Comparison of ENCODE assay signal across 8 cellular contexts in the genomic region with DNA sequence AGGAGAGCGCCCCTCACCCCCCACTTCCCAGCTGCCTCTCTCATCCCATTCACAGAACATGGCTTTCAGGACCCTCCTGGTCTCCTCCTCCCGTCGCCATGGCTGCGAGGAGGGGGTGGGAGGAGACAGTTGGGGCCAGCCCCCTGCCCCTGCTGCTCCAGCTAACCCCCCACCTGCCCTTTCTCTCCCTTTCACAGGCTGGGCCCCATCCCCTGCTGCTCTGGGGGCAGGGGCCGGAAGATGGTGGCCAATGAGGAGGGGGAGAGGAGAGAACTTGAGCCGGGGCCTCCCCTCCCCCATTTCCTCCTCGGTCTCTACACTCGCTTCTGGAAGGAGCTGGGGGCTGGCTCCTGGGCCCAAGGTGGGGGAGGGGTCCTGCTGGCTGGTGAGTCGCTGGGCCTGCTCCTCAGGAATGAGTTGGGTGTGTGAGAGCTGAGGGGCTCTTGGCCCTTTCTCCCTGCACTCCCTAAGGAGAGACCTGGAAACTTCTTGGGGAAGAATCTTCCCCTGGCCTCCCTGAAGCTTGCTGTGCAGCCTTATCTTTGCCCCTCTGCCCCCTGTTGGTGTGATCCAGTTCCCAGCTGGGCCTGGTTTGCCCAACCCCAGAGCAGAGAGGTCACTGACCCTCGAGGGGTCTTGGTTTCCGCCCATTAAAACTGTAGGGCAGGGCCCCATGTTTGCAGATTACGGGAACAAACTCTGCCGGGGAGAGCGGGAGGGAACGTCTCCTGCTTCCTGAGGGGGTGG.
A peak's percentile ranks its signal among the peaks of the same experiment; 100 is the strongest.
DNase-seq lines count a peak whose midpoint lies in the region; ATAC-seq, FAIRE-seq and TF ChIP-seq lines count a peak whose summit lies in the region.

No MANE protein-coding gene starts in this region.

- H3K9me3 Mint-ChIP-seq in nephron = no peaks in the 10 kb centered on the region

- ATAC-seq in DND-41 (ENCODE audit: insufficient read depth, low read depth) (peak; percentile 89), HG03571 (IDR thresholded peaks at IDR 0.05; ENCODE audit: unreplicated experiment) (no peak), GM21447 (IDR thresholded peaks at IDR 0.05; ENCODE audit: unreplicated experiment) (no peak)

- peak overlapping the region; percentile 72 for H3K4me2 ChIP-seq in DND-41 (ENCODE audit: insufficient read depth, low read length)

- H4K20me1 ChIP-seq in DND-41 (ENCODE audit: insufficient read depth, low read length) = no peaks in the 10 kb centered on the region

- H3K27me3 ChIP-seq in DND-41 (ENCODE audit: insufficient read depth, low read length, poor library complexity) = no peaks in the 10 kb centered on the region

- H3K27ac Mint-ChIP-seq in nephron = peak overlapping the region; percentile 96 to 100 (median 98)

- peaks cover 46% of the 10 kb centered on the region for H3K4me1 Mint-ChIP-seq in nephron

- DNase-seq in DND-41 (peak; percentile 98), NCI-H69 (lab: John Stamatoyannopoulos, UW) (peak; percentile 61), ecto neural progenitor cell (ENCODE audit: low spot score) (peak; percentile 98), NCI-H1105 (lab: John Stamatoyannopoulos, UW) (no peak), D721Med (ENCODE audit: insufficient read length, low spot score) (no peak)

- peak overlapping the region; percentile 64 for H3K9ac ChIP-seq in DND-41 (ENCODE audit: low read depth, low read length)

- H3K27ac ChIP-seq in DND-41 (ENCODE audit: low read length) = peak overlapping the region; percentile 92

- no peak for FAIRE-seq in D721Med (lab: Jason Lieb, UNC)

- H3K4me3 ChIP-seq in DND-41 (ENCODE audit: low read depth in 1 of 2, low read length in 2 of 2) = peak overlapping the region in 1 of 2 experiments; percentile 61; a peak in 2 of 4 replicates

- H3K4me3 Mint-ChIP-seq in nephron = peak overlapping the region; percentile 89 to 95 (median 94)

- H2AFZ ChIP-seq in DND-41 (ENCODE audit: low read depth, low read length) = peak overlapping the region; percentile 67

- H3K9me3 ChIP-seq in DND-41 (ENCODE audit: insufficient read depth, low read length, severe bottlenecking) = no peaks in the 10 kb centered on the region

- H3K36me3 ChIP-seq in DND-41 (ENCODE audit: insufficient read depth, low read length) = no peaks in the 10 kb centered on the region

- TF ChIP-seq CTCF in DND-41 (IDR thresholded peaks at IDR 0.05; ENCODE audit: borderline replicate concordance, extremely low read depth, low read length, poor library complexity, severe bottlenecking) (peak; percentile 49), nephron (IDR thresholded peaks at IDR 0.05; ENCODE audit: unreplicated experiment in 3 of 3) (no peak), D721Med (IDR thresholded peaks at IDR 0.05; ENCODE audit: insufficient read depth, missing control alignments) (no peak)

- H3K36me3 Mint-ChIP-seq in nephron (ENCODE audit: low read depth) = peaks cover 21% of the 10 kb centered on the region

- H3K79me2 ChIP-seq in DND-41 (ENCODE audit: insufficient read depth, low read length) = 0 out of 2 replicates have a peak, but pooled peaks cover 4% of the 10 kb centered on the region

- H3K27me3 Mint-ChIP-seq in nephron (ENCODE audit: low read depth) = peaks cover 4% of the 10 kb centered on the region

- H3K4me1 ChIP-seq in DND-41 (ENCODE audit: insufficient read depth, low read length) = peaks cover 42% of the 10 kb centered on the region

Comparison
In these comparisons a context has a peak if more than half of its experiments do, and no peak if none do; other contexts are left out.
1. DNase-seq: peak in DND-41 (single experiment), NCI-H69 (single experiment) and ecto neural progenitor cell (single experiment); none in NCI-H1105 (single experiment) and D721Med (single experiment).